Comparison of ENCODE assay signal across 18 cellular contexts in the genomic region with DNA sequence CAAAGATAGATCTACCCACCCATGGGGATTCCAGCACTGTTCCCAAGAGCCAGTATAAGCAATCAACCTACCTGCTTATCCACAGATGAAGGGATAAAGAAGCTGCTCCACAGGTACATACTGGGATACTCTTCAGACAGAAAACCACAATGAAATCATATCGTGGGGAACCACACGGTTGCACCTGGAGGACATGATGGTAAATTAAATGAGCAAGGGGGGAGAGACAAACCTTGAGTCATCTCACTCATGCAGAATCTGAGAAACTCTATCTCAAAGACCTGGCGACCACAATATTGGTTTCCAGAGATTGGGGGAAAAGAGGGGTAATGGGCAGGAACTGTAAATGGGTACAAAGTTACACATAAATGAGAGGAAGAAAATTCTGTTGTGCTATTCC. TPM values are rescaled to one million over a fixed set of nuclear protein-coding genes. Genes with fewer than 3 reads are reported as not detected.
A peak's percentile ranks its signal among the peaks of the same experiment; 100 is the strongest.
DNase-seq lines count a peak whose midpoint lies in the region; ATAC-seq lines count a peak whose summit lies in the region.
"Had no signal": no experiment of that assay in that cellular context is flagged by ENCODE, and none has a peak within 500 bp of the region (broad histone marks: within the 10 kb centered on the region; RNA-seq: fewer than 3 reads in every experiment).

No MANE protein-coding gene starts in this region.

- H3K27ac Mint-ChIP-seq in activated T-helper 17 cell treated with anti-CD3 and anti-CD28 coated beads, Interleukin-2, amount 50 U/mL, for 72 hours = peak overlapping the region; percentile 88
- H3K27ac Mint-ChIP-seq in natural killer cell treated with Interleukin-12 subunit alpha and Interleukin-12 subunit beta and Interleukin-15 and Interleukin-18, amount 100 ng/mL, for 72 hours = peak overlapping the region; percentile 44 to 55
- H3K27ac Mint-ChIP-seq: brain had no signal

- peaks cover 66% of the 10 kb centered on the region for H3K4me1 Mint-ChIP-seq in activated T-helper 17 cell treated with anti-CD3 and anti-CD28 coated beads, Interleukin-2, amount 50 U/mL, for 72 hours
- peaks cover 45 to 59% of the 10 kb centered on the region in 2 donors for H3K4me1 Mint-ChIP-seq in natural killer cell treated with Interleukin-12 subunit alpha and Interleukin-12 subunit beta and Interleukin-15 and Interleukin-18, amount 100 ng/mL, for 72 hours (ENCODE audit: low read depth in 2 of 2)

- peak overlapping the region; percentile 49 for H3K4me3 Mint-ChIP-seq in activated T-helper 17 cell treated with anti-CD3 and anti-CD28 coated beads, Interleukin-2, amount 50 U/mL, for 72 hours
- peak overlapping the region; percentile 39 for H3K4me3 Mint-ChIP-seq in natural killer cell treated with Interleukin-12 subunit alpha and Interleukin-12 subunit beta and Interleukin-15 and Interleukin-18, amount 100 ng/mL, for 72 hours
- H3K4me3 Mint-ChIP-seq: brain had no signal

- no peak for DNase-seq in activated CD4-positive, CD25-positive, alpha-beta regulatory T cell (lab: John Stamatoyannopoulos, UW)
- DNase-seq in natural killer cell treated with Interleukin-12 subunit alpha and Interleukin-12 subunit beta and Interleukin-15 and Interleukin-18, amount 100 ng/mL, for 72 hours (ENCODE audit: low spot score) = no peak
- DNase-seq in NCI-H82 treated with DMSO at 0.1 percent for 48 hours (lab: John Stamatoyannopoulos, UW; ENCODE audit: unreplicated experiment) (no peak), hippocampal formation (lab: John Stamatoyannopoulos, UW) (no peak), NCI-H524 (lab: John Stamatoyannopoulos, UW) (no peak)
- DNase-seq: BE2C; dermis blood vessel endothelial cell; DMS153; left ventricle myocardium superior; MM.1S; NCI-H1694 treated with DMSO at 0.1 percent for 48 hours; stimulated activated naive CD4-positive, alpha-beta T cell; trophoblast cell had no signal

- H3K9me3 Mint-ChIP-seq in activated T-helper 17 cell treated with anti-CD3 and anti-CD28 coated beads, Interleukin-2, amount 50 U/mL, for 72 hours = no peaks in the 10 kb centered on the region
- H3K9me3 Mint-ChIP-seq in natural killer cell treated with Interleukin-12 subunit alpha and Interleukin-12 subunit beta and Interleukin-15 and Interleukin-18, amount 100 ng/mL, for 72 hours = no peaks in the 10 kb centered on the region
- H3K9me3 Mint-ChIP-seq: brain had no signal

- ATAC-seq in activated CD4-positive, CD25-positive, alpha-beta regulatory T cell treated with anti-CD3 and anti-CD28 coated beads, Interleukin-2, amount 50 U/mL, for 24 hours = peak; percentile 55 to 63
- ATAC-seq in activated T-helper 17 cell treated with anti-CD3 and anti-CD28 coated beads, Interleukin-2, amount 50 U/mL, for 72 hours (replicated peaks) = peak; percentile 80
- peak; percentile 36 to 62 for ATAC-seq in natural killer cell treated with Interleukin-12 subunit alpha and Interleukin-12 subunit beta and Interleukin-15 and Interleukin-18, amount 100 ng/mL, for 72 hours
- ATAC-seq: left ventricle myocardium superior had no signal

- peaks cover 2% of the 10 kb centered on the region for H3K9me3 ChIP-seq in KOPT-K1 (ENCODE audit: insufficient read depth, low read length, poor library complexity, severe bottlenecking)
- H3K9me3 ChIP-seq: BE2C had no signal

- peaks cover 100% of the 10 kb centered on the region for H3K36me3 ChIP-seq in KOPT-K1 (ENCODE audit: insufficient read depth, low read length)

- H3K27me3 Mint-ChIP-seq in activated T-helper 17 cell treated with anti-CD3 and anti-CD28 coated beads, Interleukin-2, amount 50 U/mL, for 72 hours = no peaks in the 10 kb centered on the region
- no peaks in the 10 kb centered on the region for H3K27me3 Mint-ChIP-seq in natural killer cell treated with Interleukin-12 subunit alpha and Interleukin-12 subunit beta and Interleukin-15 and Interleukin-18, amount 100 ng/mL, for 72 hours
- H3K27me3 Mint-ChIP-seq: brain had no signal

- H3K36me3 Mint-ChIP-seq in activated T-helper 17 cell treated with anti-CD3 and anti-CD28 coated beads, Interleukin-2, amount 50 U/mL, for 72 hours (ENCODE audit: low read depth) = peaks cover 100% of the 10 kb centered on the region
- H3K36me3 Mint-ChIP-seq in natural killer cell treated with Interleukin-12 subunit alpha and Interleukin-12 subunit beta and Interleukin-15 and Interleukin-18, amount 100 ng/mL, for 72 hours = peaks cover 74% of the 10 kb centered on the region

- peak overlapping the region; percentile 43 for H3K27ac ChIP-seq in KOPT-K1 (ENCODE audit: low read depth, low read length, poor library complexity, severe bottlenecking)
- H3K27ac ChIP-seq: 22Rv1 had no signal

RNA-seq across cellular contexts. Expression of gene RGL4, which starts 14.5 kb away (rescaled TPM):
- total RNA-seq in activated T-helper 17 cell treated with anti-CD3 and anti-CD28 coated beads, Interleukin-2, amount 50 U/mL, for 72 hours = 10 to 100 TPM in 1 of 2 donors, 1 to 10 TPM in 1; 4.1 to 10.4 TPM
- total RNA-seq in natural killer cell treated with Interleukin-12 subunit alpha and Interleukin-12 subunit beta and Interleukin-15 and Interleukin-18, amount 100 ng/mL, for 72 hours = 10 to 100 TPM in 1 of 2 donors, 1 to 10 TPM in 1; 6.5 to 10.2 TPM
- total RNA-seq: dermis blood vessel endothelial cell, left ventricle myocardium superior had no signal

RNA-seq across cellular contexts. Expression of gene ZNF70, which starts 45.6 kb away (rescaled TPM):
- total RNA-seq in activated T-helper 17 cell treated with anti-CD3 and anti-CD28 coated beads, Interleukin-2, amount 50 U/mL, for 72 hours = 1 to 10 TPM in 1 of 2 donors, under 1 TPM in 1; 0.82 to 1.1 TPM
- 1 to 10 TPM; 5.9 to 8.8 TPM for total RNA-seq in natural killer cell treated with Interleukin-12 subunit alpha and Interleukin-12 subunit beta and Interleukin-15 and Interleukin-18, amount 100 ng/mL, for 72 hours

RNA-seq across cellular contexts. Expression of gene VPREB3, which starts 48.9 kb away (rescaled TPM):
- total RNA-seq in activated T-helper 17 cell treated with anti-CD3 and anti-CD28 coated beads, Interleukin-2, amount 50 U/mL, for 72 hours = not detected
- total RNA-seq in natural killer cell treated with Interleukin-12 subunit alpha and Interleukin-12 subunit beta and Interleukin-15 and Interleukin-18, amount 100 ng/mL, for 72 hours = under 1 TPM in 1 of 2 donors, not detected in 1; 0.52 TPM
- total RNA-seq: dermis blood vessel endothelial cell had no signal

RNA-seq across cellular contexts. Expression of gene C22orf15, which starts 57.4 kb away (rescaled TPM):
- total RNA-seq in activated T-helper 17 cell treated with anti-CD3 and anti-CD28 coated beads, Interleukin-2, amount 50 U/mL, for 72 hours = not detected
- under 1 TPM; 0.83 to 0.86 TPM for total RNA-seq in natural killer cell treated with Interleukin-12 subunit alpha and Interleukin-12 subunit beta and Interleukin-15 and Interleukin-18, amount 100 ng/mL, for 72 hours
- total RNA-seq: dermis blood vessel endothelial cell, left ventricle myocardium superior had no signal
